8 cellular contexts compared by ENCODE assay signal in genomic region chr6:32187009-32187709, GRCh38. TPM values are rescaled to one million over a fixed set of nuclear protein-coding genes. Genes with fewer than 3 reads are reported as not detected.
DNase-seq lines count a peak whose midpoint lies in the region; ATAC-seq and TF ChIP-seq lines count a peak whose summit lies in the region.
"Had no signal": no experiment of that assay in that cellular context is flagged by ENCODE, and none has a peak within 500 bp of the region (broad histone marks: within the 10 kb centered on the region; RNA-seq: fewer than 3 reads in every experiment).

No MANE protein-coding gene starts in this region.

- H3K23ac ChIP-seq in H9 (ENCODE audit: insufficient read length, low read depth, low read length): no peak overlapping the region

- H3K9me3 Mint-ChIP-seq in activated naive CD8-positive, alpha-beta T cell treated with anti-CD3 and anti-CD28 coated beads, Interleukin-2, amount 50 U/mL, for 24 hours: no peaks in the 10 kb centered on the region
- no peaks in the 10 kb centered on the region; a peak in 1 of 5 replicates for H3K9me3 Mint-ChIP-seq in H9

- no peak for TF ChIP-seq EP300 in ovary (IDR thresholded peaks at IDR 0.05)

- H4K20me1 ChIP-seq in H9 (ENCODE audit: control insufficient read depth, insufficient read depth, insufficient read length): no peaks in the 10 kb centered on the region

- peak overlapping the region; percentile 50 for H3K4me3 Mint-ChIP-seq in activated naive CD8-positive, alpha-beta T cell treated with anti-CD3 and anti-CD28 coated beads, Interleukin-2, amount 50 U/mL, for 24 hours
- H3K4me3 Mint-ChIP-seq in H9: peak overlapping the region in 1 of 2 experiments; percentile 63; a peak in 3 of 5 replicates

- POLR2A ChIA-PET in HEK293 (lab: Yijun Ruan, JAX): interaction anchor here (1.8 to 1.9 kb wide), 2 partner anchors 8 to 18 kb away, joined by 5 to 11 read pairs; no protein-coding TSS in a partner anchor

- CTCF ChIA-PET in HEK293 (lab: Yijun Ruan, JAX): interaction anchor here (0.6 kb wide), 1 partner anchor 8 kb away, joined by 3 read pairs; no protein-coding TSS in a partner anchor

- no peak overlapping the region for H3K56ac ChIP-seq in H9 (ENCODE audit: insufficient read length, low read depth, low read length)

- H2BK12ac ChIP-seq in H9 (ENCODE audit: insufficient read length, low read depth, low read length): no peak overlapping the region

- peaks cover 32% of the 10 kb centered on the region for H3K36me3 Mint-ChIP-seq in activated naive CD8-positive, alpha-beta T cell treated with anti-CD3 and anti-CD28 coated beads, Interleukin-2, amount 50 U/mL, for 24 hours (ENCODE audit: low read depth)
- H3K36me3 Mint-ChIP-seq in H9 (ENCODE audit: insufficient read depth in 1 of 3, low read depth in 3 of 3): peaks cover 12 to 54% (median 45%) of the 10 kb centered on the region in 3 experiments; a peak in 6 of 7 replicates

- intact Hi-C loops in ovary (cut with DNase I) (loop anchor here in 1 of 4 donors (10.0 kb wide), 1 partner anchor 462 kb away; the partner anchor contains the start of genes DDAH2, LY6G6C and MPIG6B), left colon (cut with DNase I, micrococcal nuclease) (no loop called here)

- peaks cover 62% of the 10 kb centered on the region for H3K4me1 Mint-ChIP-seq in activated naive CD8-positive, alpha-beta T cell treated with anti-CD3 and anti-CD28 coated beads, Interleukin-2, amount 50 U/mL, for 24 hours
- peaks cover 33 to 43% of the 10 kb centered on the region in 2 experiments for H3K4me1 Mint-ChIP-seq in H9

- H2BK5ac ChIP-seq in H9 (ENCODE audit: insufficient read length, low read length): no peak overlapping the region

- H3K79me1 ChIP-seq in H9 (ENCODE audit: insufficient read depth, low read depth, low read length, poor library complexity, severe bottlenecking): no peaks in the 10 kb centered on the region

- H3K9ac ChIP-seq in H9 (ENCODE audit: extremely low read depth, insufficient read length, low read length): no peak overlapping the region

- H3K4me3 ChIP-seq in HEK293 (ENCODE audit: low read depth, low read length): no peak overlapping the region
- H3K4me3 ChIP-seq in ovary: no peak overlapping the region

- no peak overlapping the region for H4K8ac ChIP-seq in H9 (replicated peaks; ENCODE audit: insufficient read length, low read depth, low read length)

- H3K36me3 ChIP-seq in HEK293 (ENCODE audit: control insufficient read depth in 2 of 2, insufficient read depth in 1 of 2, low read length in 2 of 2) (peaks cover 0 to 50% of the 10 kb centered on the region in 2 experiments; a peak in 1 of 3 replicates), ovary (no peaks in the 10 kb centered on the region)

- H3K14ac ChIP-seq in H9 (ENCODE audit: insufficient read depth, low read length): no peak overlapping the region

- H3K27ac ChIP-seq in HEK293 (ENCODE audit: extremely low read depth, low read depth, low read length) (no peak overlapping the region), ovary (peak overlapping the region; percentile 63 to 85), H9 (ENCODE audit: insufficient read length, low read depth, low read length) (no peak overlapping the region)

- H2BK20ac ChIP-seq in H9 (ENCODE audit: low read depth, low read length, poor library complexity, severe bottlenecking): no peak overlapping the region

- no peak overlapping the region for H2AK5ac ChIP-seq in H9 (ENCODE audit: insufficient read length, low read length)

- H3K79me2 ChIP-seq in H9 (ENCODE audit: insufficient read depth, low read length): no peaks in the 10 kb centered on the region

- H3K27me3 Mint-ChIP-seq in activated naive CD8-positive, alpha-beta T cell treated with anti-CD3 and anti-CD28 coated beads, Interleukin-2, amount 50 U/mL, for 24 hours: no peaks in the 10 kb centered on the region
- no peaks in the 10 kb centered on the region for H3K27me3 Mint-ChIP-seq in H9 (ENCODE audit: low read depth)

- peaks cover 7% of the 10 kb centered on the region for H3K23me2 ChIP-seq in H9 (ENCODE audit: insufficient read length, low read depth, low read length, poor library complexity, severe bottlenecking)

- H3K18ac ChIP-seq in H9 (ENCODE audit: insufficient read length, low read depth, low read length): no peak overlapping the region

- peaks cover 6% of the 10 kb centered on the region for H3K4me1 ChIP-seq in HEK293 (ENCODE audit: control insufficient read depth, insufficient read depth, low read length)
- peaks cover 5% of the 10 kb centered on the region for H3K4me1 ChIP-seq in ovary (ENCODE audit: insufficient read depth)
- H3K4me1 ChIP-seq in H9 (ENCODE audit: insufficient read depth, low read length): peaks cover 4% of the 10 kb centered on the region; the same call in 1 of the 2 replicates

- no peak overlapping the region for H3T11ph ChIP-seq in H9 (ENCODE audit: low read length)

- WGBS in ovary, 3 donors: 68 to 75% (median 70%) methylated on average over 12 of the region's 12 CpGs
- no CpG with 5 or more reads among the region's 12 CpGs for WGBS in H9 (ENCODE audit: extremely low coverage, insufficient read length, low lambda C conversion rate)

- no peak overlapping the region for H3K4ac ChIP-seq in H9 (ENCODE audit: low read depth, low read length)

- H4K91ac ChIP-seq in H9 (ENCODE audit: insufficient read length, low read depth, low read length): no peak overlapping the region

- no peak for DNase-seq in activated naive CD8-positive, alpha-beta T cell treated with anti-CD3 and anti-CD28 coated beads, Interleukin-2, amount 50 U/mL, for 24 hours
- DNase-seq in ovary: peak in 1 of 5 donors; percentile 35
- DNase-seq in H9: no peak
- no peak for DNase-seq in left colon
- DNase-seq: activated CD4-positive, alpha-beta T cell treated with anti-CD3 and anti-CD28 coated beads, Interleukin-2, amount 50 U/mL, for 1 hour; NCI-H1930 had no signal

- no peak for ATAC-seq in activated naive CD8-positive, alpha-beta T cell treated with anti-CD3 and anti-CD28 coated beads, Interleukin-2, amount 50 U/mL, for 24 hours
- ATAC-seq in GM18909 (IDR thresholded peaks at IDR 0.05; ENCODE audit: poor library complexity, unreplicated experiment) (no peak), left colon (no peak)

- no peak for TF ChIP-seq POLR2A in ovary (IDR thresholded peaks at IDR 0.05)

- no peak overlapping the region for H2AFZ ChIP-seq in H9 (ENCODE audit: low read length)

- TF ChIP-seq CTCF in HEK293 (tag by site-specific recombination; IDR thresholded peaks at IDR 0.05) (no peak), ovary (IDR thresholded peaks at IDR 0.05) (no peak), H9 (conservative IDR thresholded peaks at IDR 0.05) (no peak)

- H2BK15ac ChIP-seq in H9 (ENCODE audit: low read depth, low read length): no peak overlapping the region

- peak overlapping the region; percentile 87 for H3K27ac Mint-ChIP-seq in activated naive CD8-positive, alpha-beta T cell treated with anti-CD3 and anti-CD28 coated beads, Interleukin-2, amount 50 U/mL, for 24 hours
- peak overlapping the region in 1 of 3 experiments; percentile 76; a peak in 3 of 7 replicates for H3K27ac Mint-ChIP-seq in H9

- no peaks in the 10 kb centered on the region for H3K27me3 ChIP-seq in ovary
- no peaks in the 10 kb centered on the region for H3K27me3 ChIP-seq in H9 (ENCODE audit: insufficient read depth, low read length)

- no peaks in the 10 kb centered on the region for H3K9me3 ChIP-seq in HEK293 (ENCODE audit: control insufficient read depth, insufficient read depth, low read depth, low read length)
- H3K9me3 ChIP-seq in ovary: no peaks in the 10 kb centered on the region
- no peaks in the 10 kb centered on the region for H3K9me3 ChIP-seq in H9 (ENCODE audit: control insufficient read depth, low read depth, low read length)

- H3K4me2 ChIP-seq in H9 (ENCODE audit: insufficient read depth, insufficient read length, low read length): no peak overlapping the region

- no peak overlapping the region for H4K5ac ChIP-seq in H9 (ENCODE audit: insufficient read length, low read depth, low read length)

- H2BK120ac ChIP-seq in H9 (ENCODE audit: low read depth, low read length, poor library complexity, severe bottlenecking): no peak overlapping the region

TF ChIP-seq in HEK293, 187 proteins besides CTCF, POLR2A, EP300 and RAD21 (continues in another document):
- TF ChIP-seq ZNF335 (tag by site-specific recombination; conservative IDR thresholded peaks at IDR 0.05) (0 out of 2 replicates have a peak, but pooled peaks have one; percentile 12), ZNF600 (tag by site-specific recombination; IDR thresholded peaks at IDR 0.05) (0 out of 2 replicates have a peak, but pooled peaks have one; percentile 50)

RNA-seq across cellular contexts. Expression of gene PBX2, which starts 2.8 kb away (rescaled TPM):
- total RNA-seq in ovary (100 to 1,000 TPM in 4 of 7 donors, 10 to 100 TPM in 3; 39.3 to 110 (median 100) TPM), H9 (2021) (174 and 176 TPM in 2 replicates), left colon (10 to 100 TPM; 41.5 to 49.6 TPM)
- polyA plus RNA-seq in ovary: 10 to 100 TPM; 74.0 to 75.5 TPM

RNA-seq across cellular contexts. Expression of gene AGER, which starts 3.1 kb away (rescaled TPM):
- total RNA-seq in ovary: 10 to 100 TPM in 1 of 7 donors, 1 to 10 TPM in 6; 3.4 to 12.8 (median 8.1) TPM
- polyA plus RNA-seq in ovary: 1 to 10 TPM; 5.1 to 5.9 TPM
- total RNA-seq in H9 (2021): 14.3 and 17.8 TPM in 2 replicates
- total RNA-seq in left colon: 1 to 10 TPM; 4.4 TPM

RNA-seq across cellular contexts. Expression of gene GPSM3, which starts 5.3 kb away (rescaled TPM):
- total RNA-seq in ovary: 1 to 10 TPM; 3.1 to 8.4 (median 4.7) TPM
- 1 to 10 TPM; 5.4 to 8.7 TPM for polyA plus RNA-seq in ovary
- total RNA-seq in H9 (2021): 11.8 and 12.0 TPM in 2 replicates
- total RNA-seq in left colon: 10 to 100 TPM in 1 of 2 donors, 1 to 10 TPM in 1; 5.6 to 11.1 TPM

RNA-seq across cellular contexts. Expression of gene RNF5, which starts 9.0 kb away (rescaled TPM):
- total RNA-seq in ovary (10 to 100 TPM; 49.2 to 81.6 (median 75.4) TPM), H9 (2021) (116 and 126 TPM in 2 replicates), left colon (100 to 1,000 TPM in 1 of 2 donors, 10 to 100 TPM in 1; 87.2 to 104 TPM)
- 100 to 1,000 TPM in 1 of 2 donors, 10 to 100 TPM in 1; 88.6 to 103 TPM for polyA plus RNA-seq in ovary

RNA-seq across cellular contexts. Expression of gene AGPAT1, which starts 11.3 kb away (rescaled TPM):
- 10 to 100 TPM; 29.6 to 82.4 (median 60.6) TPM for total RNA-seq in ovary
- 10 to 100 TPM; 53.5 to 75.7 TPM for polyA plus RNA-seq in ovary
- total RNA-seq in H9 (2021): 88.8 and 89.5 TPM in 2 replicates
- 10 to 100 TPM; 44.4 to 55.0 TPM for total RNA-seq in left colon

Comparison
In these comparisons a context has a peak if more than half of its experiments do, and no peak if none do; other contexts are left out.
1. H3K27ac ChIP-seq: peak in ovary (2 of 2); none in HEK293 (single experiment) and H9 (single experiment).